Comparison of ENCODE assay signal across 8 cellular contexts in the genomic region with DNA sequence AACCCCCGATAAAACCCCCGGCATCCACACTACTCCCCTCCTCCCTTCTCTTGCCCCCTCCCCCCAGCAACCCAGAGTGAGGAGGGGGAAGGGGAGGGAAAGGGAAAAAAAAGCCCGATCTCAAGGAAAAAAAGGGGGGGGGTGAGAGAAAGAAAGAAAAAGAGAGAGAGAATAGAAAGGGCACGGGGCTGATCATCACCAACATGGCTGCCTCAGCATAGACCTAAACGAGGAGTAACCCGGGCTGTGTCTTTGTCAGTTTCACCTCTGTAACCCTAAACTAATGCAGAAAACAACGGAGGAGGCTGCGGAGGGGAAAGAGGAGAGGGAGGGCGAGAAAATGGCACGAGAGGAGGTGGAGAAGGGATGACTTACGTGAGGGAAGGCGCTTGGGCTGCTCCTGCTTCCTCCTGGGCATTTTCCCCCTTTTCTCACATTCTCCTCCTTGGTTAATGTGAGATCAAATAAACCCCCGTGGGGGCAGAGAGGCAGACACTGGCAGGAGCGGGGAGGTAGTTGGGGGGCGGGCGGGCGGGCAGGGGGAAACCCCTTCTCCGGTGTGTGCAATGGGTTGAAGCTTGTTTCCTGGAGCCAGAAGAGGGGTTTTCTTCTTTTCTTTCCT. TPM values are rescaled to one million over a fixed set of nuclear protein-coding genes. Genes with fewer than 3 reads are reported as not detected.
A peak's percentile ranks its signal among the peaks of the same experiment; 100 is the strongest.
DNase-seq lines count a peak whose midpoint lies in the region; ATAC-seq and TF ChIP-seq lines count a peak whose summit lies in the region.

No MANE protein-coding gene starts in this region.

- peaks cover 28% of the 10 kb centered on the region for H3K4me1 ChIP-seq in A673 (ENCODE audit: insufficient read depth, low read length, poor library complexity, severe bottlenecking)
- peaks cover 0 to 13% of the 10 kb centered on the region in 2 donors for H3K4me1 ChIP-seq in naive thymus-derived CD4-positive, alpha-beta T cell (ENCODE audit: control insufficient read depth in 2 of 2, insufficient read depth in 2 of 2, low read length in 2 of 2)

- peak overlapping the region; percentile 91 to 97 (median 94) for H3K27ac Mint-ChIP-seq in naive thymus-derived CD4-positive, alpha-beta T cell

- CTCF ChIA-PET in A673 (lab: Charles Lee): no interaction called here
- CTCF ChIA-PET in naive thymus-derived CD4-positive, alpha-beta T cell (lab: Charles Lee): interaction anchor here (0.7 kb wide), 1 partner anchor 212 kb away, joined by 3 read pairs; no protein-coding TSS in a partner anchor

- ATAC-seq in GM18868 (IDR thresholded peaks at IDR 0.05; ENCODE audit: unreplicated experiment): peak; percentile 7
- ATAC-seq in naive thymus-derived CD4-positive, alpha-beta T cell: peak; percentile 63

- no peaks in the 10 kb centered on the region for H3K36me3 ChIP-seq in A673 (ENCODE audit: insufficient read depth, low read length, poor library complexity, severe bottlenecking)
- H3K36me3 ChIP-seq in naive thymus-derived CD4-positive, alpha-beta T cell (ENCODE audit: control insufficient read depth in 2 of 3, insufficient read depth in 3 of 3, low read length in 3 of 3): peaks cover 0 to 15% (median 0%) of the 10 kb centered on the region in 3 experiments

- no TSS peak for BruUV-seq in A673 (replicated peaks; lab: Mats Ljungman, UMichigan)

- no peaks in the 10 kb centered on the region for H3K9me3 ChIP-seq in A673 (ENCODE audit: low read depth, low read length, poor library complexity, severe bottlenecking)
- no peaks in the 10 kb centered on the region for H3K9me3 ChIP-seq in naive thymus-derived CD4-positive, alpha-beta T cell (ENCODE audit: control insufficient read depth in 2 of 3, low read length in 3 of 3)

- H3K9me3 Mint-ChIP-seq in naive thymus-derived CD4-positive, alpha-beta T cell: peaks cover 0 to 5% (median 0%) of the 10 kb centered on the region in 11 donors

- H3K27me3 ChIP-seq in A673 (replicated peaks; ENCODE audit: insufficient read depth, low read depth, low read length, poor library complexity): no peaks in the 10 kb centered on the region
- no peaks in the 10 kb centered on the region for H3K27me3 ChIP-seq in naive thymus-derived CD4-positive, alpha-beta T cell (ENCODE audit: control insufficient read depth in 2 of 2, insufficient read depth in 2 of 2, low read length in 2 of 2)

- TF ChIP-seq POLR2A in erythroblast (IDR thresholded peaks at IDR 0.05; ENCODE audit: low read length): no peak

- POLR2A ChIA-PET in A673 (lab: Charles Lee; ENCODE audit: low non-redundant PET): no interaction called here
- POLR2A ChIA-PET in naive thymus-derived CD4-positive, alpha-beta T cell (lab: Charles Lee): interaction anchor here (1.2 to 1.3 kb wide), 2 partner anchors 10 to 319 kb away, joined by 4 read pairs; a partner anchor contains a TSS

- DNase-seq in A673 (ENCODE audit: low spot score) (peak; percentile 52), NCI-H2227 (lab: John Stamatoyannopoulos, UW; ENCODE audit: unreplicated experiment) (peak; percentile 50), erythroblast (lab: John Stamatoyannopoulos, UW) (peak; percentile 31 to 51), NCI-H226 (no peak)
- peak; percentile 6 for DNase-seq in activated CD8-positive, alpha-beta memory T cell treated with anti-CD3 and anti-CD28 coated beads, Interleukin-2, amount 50 U/mL, for 24 hours (ENCODE audit: extremely low read depth)
- DNase-seq in naive thymus-derived CD4-positive, alpha-beta T cell: peak; percentile 20 to 70 (median 61)

- peaks cover 0 to 5% (median 2%) of the 10 kb centered on the region in 5 donors for H3K36me3 Mint-ChIP-seq in naive thymus-derived CD4-positive, alpha-beta T cell

- peak overlapping the region; percentile 87 for H3K4me3 ChIP-seq in A673 (ENCODE audit: low read depth, low read length, poor library complexity, severe bottlenecking)
- peak overlapping the region; percentile 92 for H3K4me3 ChIP-seq in naive thymus-derived CD4-positive, alpha-beta T cell (ENCODE audit: low read length)

- H3K27ac ChIP-seq in A673 (ENCODE audit: low read depth, low read length, poor library complexity, severe bottlenecking) (peak overlapping the region; percentile 78), temporal lobe (ENCODE audit: low read depth, low read length) (peak overlapping the region; percentile 56)
- peak overlapping the region; percentile 73 for H3K27ac ChIP-seq in naive thymus-derived CD4-positive, alpha-beta T cell (ENCODE audit: low read depth, low read length)

- intact Hi-C loops in A673 (cut with micrococcal nuclease; ENCODE audit: unreplicated experiment): loop anchor here (2.0 to 5.0 kb wide), 4 partner anchors 66 to 321 kb away; a partner anchor contains a TSS
- intact Hi-C loops in naive thymus-derived CD4-positive, alpha-beta T cell (cut with micrococcal nuclease): loop anchor here (1.0 to 10.0 kb wide), 18 partner anchors 18 to 1766 kb away; a partner anchor contains a TSS

- peaks cover 0 to 8% (median 0%) of the 10 kb centered on the region in 5 donors for H3K27me3 Mint-ChIP-seq in naive thymus-derived CD4-positive, alpha-beta T cell

- TF ChIP-seq CTCF in A673 (conservative IDR thresholded peaks at IDR 0.05; ENCODE audit: low read depth, low read length): no peak

- peak overlapping the region; percentile 92 to 100 (median 96) for H3K4me3 Mint-ChIP-seq in naive thymus-derived CD4-positive, alpha-beta T cell

- H3K4me1 Mint-ChIP-seq in naive thymus-derived CD4-positive, alpha-beta T cell: peaks cover 22 to 40% (median 33%) of the 10 kb centered on the region in 7 donors

RNA-seq across cellular contexts. Expression of a gene that starts 0.5 kb away (rescaled TPM):
- total RNA-seq in A673 (2021): 18.4 and 20.0 TPM in 2 replicates
- total RNA-seq in naive thymus-derived CD4-positive, alpha-beta T cell: 10 to 100 TPM; 20.6 to 32.2 (median 25.9) TPM
- 1 to 10 TPM; 2.3 to 5.0 TPM for polyA plus RNA-seq in naive thymus-derived CD4-positive, alpha-beta T cell
- 22.6 TPM for total RNA-seq in temporal lobe
